Comparison of ENCODE assay signal across 19 cellular contexts in genomic region chr20:14937021-14937420, GRCh38.
DNase-seq lines count a peak whose midpoint lies in the region; ATAC-seq, FAIRE-seq and TF ChIP-seq lines count a peak whose summit lies in the region.
"Had no signal": no experiment of that assay in that cellular context is flagged by ENCODE, and none has a peak within 500 bp of the region (broad histone marks: within the 10 kb centered on the region; RNA-seq: fewer than 3 reads in every experiment).

No MANE protein-coding gene starts in this region.

- H3K27ac ChIP-seq in A549 (no peak overlapping the region; a peak in 1 of 6 replicates), DND-41 (ENCODE audit: low read length) (no peak overlapping the region), keratinocyte (ENCODE audit: control insufficient read depth, insufficient read depth, low read length) (no peak overlapping the region), trophoblast cell (ENCODE audit: low read depth, low read length) (no peak overlapping the region)

- H3K9me1 ChIP-seq in keratinocyte (ENCODE audit: control insufficient read depth, extremely low read depth, insufficient read depth, low read length): no peaks in the 10 kb centered on the region

- peak overlapping the region; percentile 29; the same call in 1 of the 2 replicates for H2AFZ ChIP-seq in DND-41 (ENCODE audit: low read depth, low read length)
- peak overlapping the region; percentile 10 for H2AFZ ChIP-seq in keratinocyte (ENCODE audit: control insufficient read depth, low read length)
- H2AFZ ChIP-seq in trophoblast cell (ENCODE audit: insufficient read depth, low read length, poor library complexity): no peak overlapping the region
- H2AFZ ChIP-seq: GM23338 had no signal

- 0 out of 2 replicates have a peak, but pooled peaks have one; percentile 11 for TF ChIP-seq POLR2A in A549 (IDR thresholded peaks at IDR 0.05; ENCODE audit: low read length)

- TF ChIP-seq CTCF in A549 (IDR thresholded peaks at IDR 0.05) (no peak), DND-41 (IDR thresholded peaks at IDR 0.05; ENCODE audit: borderline replicate concordance, extremely low read depth, low read length, poor library complexity, severe bottlenecking) (no peak), keratinocyte (optimal IDR thresholded peaks at IDR 0.05 in 1 of 3, IDR thresholded peaks at IDR 0.05 in 1 of 3, conservative IDR thresholded peaks at IDR 0.05 in 1 of 3; ENCODE audit: extremely low read depth in 1 of 3, insufficient read depth in 2 of 3, low read length in 3 of 3) (no peak)

- dilution Hi-C loops in keratinocyte (cut with MboI; ENCODE audit: extremely low pct_ligation_motif_present, low sequenced_read_pairs): no loop called here

- DNase-seq in A549 (ENCODE audit: low read depth in 1 of 2, low spot score in 1 of 2): no peak
- DNase-seq in DND-41: no peak
- no peak for DNase-seq in keratinocyte (ENCODE audit: low read depth, low spot score)
- DNase-seq in trophoblast cell: no peak
- no peak for DNase-seq in NCI-H446 treated with DMSO at 0.1 percent for 48 hours (lab: John Stamatoyannopoulos, UW)
- DNase-seq in sciatic nerve (ENCODE audit: low spot score): no peak
- DNase-seq: 8988T; C1 segment of cervical spinal cord; CD4-positive, alpha-beta memory T cell; COR-L47; DMS153; EL; GDM1 had no signal

- no peak overlapping the region for H3K14ac ChIP-seq in trophoblast cell (ENCODE audit: low read length)

- no peak overlapping the region for H3K4me3 ChIP-seq in A549
- no peak overlapping the region for H3K4me3 ChIP-seq in DND-41 (ENCODE audit: low read depth in 1 of 2, low read length in 2 of 2)
- H3K4me3 ChIP-seq in keratinocyte (ENCODE audit: control insufficient read depth in 2 of 3, extremely low read depth in 1 of 3, insufficient read depth in 2 of 3, low read depth in 1 of 3, low read length in 3 of 3): no peak overlapping the region
- no peak overlapping the region for H3K4me3 ChIP-seq in trophoblast cell (ENCODE audit: low read depth, low read length)
- H3K4me3 ChIP-seq: GM12878, GM23338, HAP-1 had no signal

- no peaks in the 10 kb centered on the region for H3K79me1 ChIP-seq in trophoblast cell (ENCODE audit: low read length)

- H2BK5ac ChIP-seq in trophoblast cell (ENCODE audit: low read depth, low read length, poor library complexity): no peak overlapping the region

- H4K8ac ChIP-seq in trophoblast cell (ENCODE audit: low read depth, low read length): no peak overlapping the region

- no peak for FAIRE-seq in A549 (lab: Jason Lieb, UNC)
- no peak for FAIRE-seq in keratinocyte (lab: Jason Lieb, UNC)
- FAIRE-seq: GM12878, H54 had no signal

- no peak for TF ChIP-seq EP300 in A549 (IDR thresholded peaks at IDR 0.05)

- intact Hi-C loops in sciatic nerve (cut with DNase I): no loop called here

- no peak overlapping the region for H2BK120ac ChIP-seq in trophoblast cell (ENCODE audit: insufficient read depth, low read length, poor library complexity)

- CTCF ChIA-PET in A549 (lab: Yijun Ruan, JAX): no interaction called here

- H3K18ac ChIP-seq in trophoblast cell (ENCODE audit: low read length): no peak overlapping the region

- H3K9ac ChIP-seq in DND-41 (ENCODE audit: low read depth, low read length) (no peak overlapping the region), keratinocyte (ENCODE audit: control insufficient read depth, extremely low read depth, insufficient read depth, low read length) (no peak overlapping the region), trophoblast cell (ENCODE audit: low read length) (no peak overlapping the region)

- TF ChIP-seq RAD21 in A549 (conservative IDR thresholded peaks at IDR 0.05 in 1 of 2, IDR thresholded peaks at IDR 0.05 in 1 of 2): no peak

- POLR2A ChIA-PET in A549 (lab: Yijun Ruan, JAX): no interaction called here

- H3K4me1 ChIP-seq in A549 (peaks cover 3% of the 10 kb centered on the region; the same call in 1 of the 3 replicates), DND-41 (ENCODE audit: insufficient read depth, low read length) (no peaks in the 10 kb centered on the region), keratinocyte (ENCODE audit: control insufficient read depth, extremely low read depth, insufficient read depth, low read length) (no peaks in the 10 kb centered on the region), trophoblast cell (ENCODE audit: control insufficient read depth in 1 of 2, insufficient read depth in 2 of 2, low read length in 2 of 2) (no peaks in the 10 kb centered on the region)
- H3K4me1 ChIP-seq: HAP-1 had no signal

- no peak overlapping the region for H3K23ac ChIP-seq in trophoblast cell (ENCODE audit: low read length)

- H2AK5ac ChIP-seq in trophoblast cell (ENCODE audit: low read length): no peak overlapping the region

- no peak overlapping the region for H4K91ac ChIP-seq in trophoblast cell (ENCODE audit: low read depth, low read length)

- 67% methylated on average over 3 of the region's 3 CpGs for WGBS in A549 (ENCODE audit: missing lambda C conversion rate)
- no CpG with 5 or more reads among the region's 3 CpGs for WGBS in trophoblast cell (ENCODE audit: extremely low coverage, insufficient coverage, insufficient read length)

- peak overlapping the region; percentile 8 for H2BK12ac ChIP-seq in trophoblast cell (ENCODE audit: low read length)

- peaks cover 16% of the 10 kb centered on the region; the same call in 2 of the 3 replicates for H3K9me3 ChIP-seq in A549
- H3K9me3 ChIP-seq in DND-41 (ENCODE audit: insufficient read depth, low read length, severe bottlenecking): peaks cover 9% of the 10 kb centered on the region
- peaks cover 2% of the 10 kb centered on the region for H3K9me3 ChIP-seq in keratinocyte (ENCODE audit: control insufficient read depth, low read depth, low read length)
- H3K9me3 ChIP-seq in trophoblast cell (ENCODE audit: insufficient read depth, low read depth, low read length): peaks cover 1% of the 10 kb centered on the region
- H3K9me3 ChIP-seq: HAP-1 had no signal

- H3K4me2 ChIP-seq in A549 (no peak overlapping the region), DND-41 (ENCODE audit: insufficient read depth, low read length) (no peak overlapping the region), keratinocyte (ENCODE audit: control insufficient read depth, extremely low read depth, insufficient read depth, low read depth, low read length) (no peak overlapping the region), trophoblast cell (ENCODE audit: low read length) (no peak overlapping the region)
- H3K4me2 ChIP-seq: GM23338 had no signal

- H4K12ac ChIP-seq in trophoblast cell (ENCODE audit: low read depth, low read length): no peak overlapping the region

- H4K20me1 ChIP-seq in DND-41 (ENCODE audit: insufficient read depth, low read length): no peaks in the 10 kb centered on the region
- H4K20me1 ChIP-seq in keratinocyte (ENCODE audit: control insufficient read depth, extremely low read depth, insufficient read depth, low read length): no peaks in the 10 kb centered on the region

- H3K79me2 ChIP-seq in DND-41 (ENCODE audit: insufficient read depth, low read length) (no peaks in the 10 kb centered on the region), keratinocyte (ENCODE audit: control insufficient read depth, insufficient read depth, low read length) (no peaks in the 10 kb centered on the region), trophoblast cell (ENCODE audit: control insufficient read depth, insufficient read depth, low read length, poor library complexity) (no peaks in the 10 kb centered on the region)

- no peaks in the 10 kb centered on the region for H3K27me3 ChIP-seq in DND-41 (ENCODE audit: insufficient read depth, low read length, poor library complexity)
- H3K27me3 ChIP-seq in keratinocyte (ENCODE audit: control insufficient read depth, extremely low read depth, insufficient read depth, low read length): no peaks in the 10 kb centered on the region
- H3K27me3 ChIP-seq in trophoblast cell (ENCODE audit: insufficient read depth, low read length): no peaks in the 10 kb centered on the region

- ATAC-seq in A549 (no peak), DND-41 (ENCODE audit: insufficient read depth, low read depth) (no peak), HG02973 (IDR thresholded peaks at IDR 0.05; ENCODE audit: unreplicated experiment) (no peak), GM18909 (IDR thresholded peaks at IDR 0.05; ENCODE audit: poor library complexity, unreplicated experiment) (no peak), sciatic nerve (no peak)
- ATAC-seq: GM12878, GM23338 had no signal

- H3K36me3 ChIP-seq in DND-41 (ENCODE audit: insufficient read depth, low read length): no peaks in the 10 kb centered on the region
- no peaks in the 10 kb centered on the region for H3K36me3 ChIP-seq in keratinocyte (ENCODE audit: control insufficient read depth in 2 of 2, extremely low read depth in 1 of 2, insufficient read depth in 2 of 2, low read length in 2 of 2)
- H3K36me3 ChIP-seq in trophoblast cell (ENCODE audit: control insufficient read depth in 1 of 2, insufficient read depth in 2 of 2, low read length in 2 of 2): no peaks in the 10 kb centered on the region
- H3K36me3 ChIP-seq: HAP-1 had no signal

- no peak overlapping the region for H3K4ac ChIP-seq in trophoblast cell (ENCODE audit: low read depth, low read length)

TF ChIP-seq in A549, 52 proteins besides CTCF, POLR2A, EP300 and RAD21:
- TF ChIP-seq JUNB (IDR thresholded peaks at IDR 0.05): no peak
- TF ChIP-seq ZNF302 (CRISPR knock-in tag; IDR thresholded peaks at IDR 0.05): no peak
- no peak for TF ChIP-seq EHMT2 (IDR thresholded peaks at IDR 0.05; ENCODE audit: low read depth)
- no peak for TF ChIP-seq FOSL2 (IDR thresholded peaks at IDR 0.05)
- TF ChIP-seq FOSL2 (CRISPR knock-in tag; IDR thresholded peaks at IDR 0.05): no peak
- TF ChIP-seq MAZ (IDR thresholded peaks at IDR 0.05; ENCODE audit: borderline replicate concordance, low read depth, low read length): no peak
- no peak for TF ChIP-seq HMGXB4 (CRISPR knock-in tag; IDR thresholded peaks at IDR 0.05; ENCODE audit: borderline replicate concordance)
- TF ChIP-seq ZC3H11A (IDR thresholded peaks at IDR 0.05): no peak
- no peak for TF ChIP-seq NR3C1 (IDR thresholded peaks at IDR 0.05)
- no peak for TF ChIP-seq KDM1A (IDR thresholded peaks at IDR 0.05; ENCODE audit: low read depth)
- TF ChIP-seq TP53 (CRISPR knock-in tag; IDR thresholded peaks at IDR 0.05): no peak
